ENCODE assay signal across 8 cellular contexts in genomic region chr12:121802485-121802842, GRCh38. TPM values are rescaled to one million over a fixed set of nuclear protein-coding genes. Genes with fewer than 3 reads are reported as not detected.
DNase-seq lines count a peak whose midpoint lies in the region; ATAC-seq and TF ChIP-seq lines count a peak whose summit lies in the region.

No MANE protein-coding gene starts in this region.

- TF ChIP-seq CTCF in kidney epithelial cell (IDR thresholded peaks at IDR 0.05; ENCODE audit: insufficient read depth, low read length, poor library complexity, severe bottlenecking): no peak
- TF ChIP-seq CTCF in testis (IDR thresholded peaks at IDR 0.05): no peak

- peak overlapping the region; percentile 99 for H3K27ac Mint-ChIP-seq in activated CD4-positive, alpha-beta T cell treated with anti-CD3 and anti-CD28 coated beads for 36 hours
- peak overlapping the region; percentile 95 for H3K27ac Mint-ChIP-seq in activated naive CD8-positive, alpha-beta T cell treated with anti-CD3 and anti-CD28 coated beads for 36 hours

- H3K27me3 ChIP-seq in kidney epithelial cell (ENCODE audit: control insufficient read depth, insufficient read depth, low read length) (no peaks in the 10 kb centered on the region), testis (no peaks in the 10 kb centered on the region)

- H3K36me3 Mint-ChIP-seq in activated CD4-positive, alpha-beta T cell treated with anti-CD3 and anti-CD28 coated beads for 36 hours (ENCODE audit: low read depth): peaks cover 40% of the 10 kb centered on the region
- H3K36me3 Mint-ChIP-seq in activated naive CD8-positive, alpha-beta T cell treated with anti-CD3 and anti-CD28 coated beads for 36 hours: peaks cover 26% of the 10 kb centered on the region

- H3K4me3 ChIP-seq in kidney epithelial cell (ENCODE audit: low read depth, low read length) (peak overlapping the region; percentile 68), testis (peak overlapping the region; percentile 87 to 90)

- no peaks in the 10 kb centered on the region for H3K9me3 Mint-ChIP-seq in activated CD4-positive, alpha-beta T cell treated with anti-CD3 and anti-CD28 coated beads for 36 hours (ENCODE audit: low read depth)
- H3K9me3 Mint-ChIP-seq in activated naive CD8-positive, alpha-beta T cell treated with anti-CD3 and anti-CD28 coated beads for 36 hours: no peaks in the 10 kb centered on the region

- CTCF ChIA-PET in activated CD4-positive, alpha-beta T cell treated with anti-CD3 and anti-CD28 coated beads for 36 hours (lab: Charles Lee): interaction anchor here (0.8 to 13.0 kb wide), 12 partner anchors 8 to 1173 kb away, joined by 3 to 439 read pairs (median 4); partner anchors contain the start of genes OGFOD2, PSMD9 and RHOF

- no peaks in the 10 kb centered on the region for H3K36me3 ChIP-seq in kidney epithelial cell (ENCODE audit: control insufficient read depth, insufficient read depth, low read length)
- no peaks in the 10 kb centered on the region for H3K36me3 ChIP-seq in testis (ENCODE audit: low read depth, missing control alignments)

- DNase-seq in activated CD4-positive, alpha-beta T cell treated with anti-CD3 and anti-CD28 coated beads for 36 hours: no peak
- no peak for DNase-seq in activated CD4-positive, alpha-beta T cell treated with anti-CD3 and anti-CD28 coated beads for 4 hours
- no peak for DNase-seq in activated naive CD8-positive, alpha-beta T cell treated with anti-CD3 and anti-CD28 coated beads for 36 hours
- DNase-seq in kidney epithelial cell (ENCODE audit: low read depth): no peak
- DNase-seq in testis: no peak
- no peak for DNase-seq in NCI-H2029 treated with DMSO at 0.1 percent for 48 hours (lab: John Stamatoyannopoulos, UW)

- no peak for ATAC-seq in activated CD4-positive, alpha-beta T cell treated with anti-CD3 and anti-CD28 coated beads for 36 hours
- ATAC-seq in GM21360 (IDR thresholded peaks at IDR 0.05; ENCODE audit: unreplicated experiment): no peak
- no peak for ATAC-seq in HG03378 (IDR thresholded peaks at IDR 0.05; ENCODE audit: unreplicated experiment)

- H3K4me1 Mint-ChIP-seq in activated CD4-positive, alpha-beta T cell treated with anti-CD3 and anti-CD28 coated beads for 36 hours: peaks cover 30% of the 10 kb centered on the region
- peaks cover 35% of the 10 kb centered on the region for H3K4me1 Mint-ChIP-seq in activated naive CD8-positive, alpha-beta T cell treated with anti-CD3 and anti-CD28 coated beads for 36 hours

- intact Hi-C loops in activated CD4-positive, alpha-beta T cell treated with anti-CD3 and anti-CD28 coated beads for 36 hours (cut with DNase I, micrococcal nuclease): loop anchor here in 1 of 2 experiments (2.0 to 10.0 kb wide), 8 partner anchors 36 to 1790 kb away; partner anchors contain the start of genes CAMKK2, CLIP1, KNTC1 and MLEC
- intact Hi-C loops in testis (cut with DNase I; ENCODE audit: low total_unique reads): no loop called here

- peaks cover 50% of the 10 kb centered on the region for H3K4me1 ChIP-seq in testis

- WGBS in testis, 2 donors: 0% methylated on average over 1 of the region's 1 CpG

- POLR2A ChIA-PET in activated CD4-positive, alpha-beta T cell treated with anti-CD3 and anti-CD28 coated beads for 36 hours (lab: Charles Lee): interaction anchor here (0.6 to 3.4 kb wide), 6 partner anchors 9 to 1912 kb away, joined by 3 to 18 read pairs (median 4); partner anchors contain the start of gene RHOF

- H3K4me3 Mint-ChIP-seq in activated CD4-positive, alpha-beta T cell treated with anti-CD3 and anti-CD28 coated beads for 36 hours: peak overlapping the region; percentile 88
- peak overlapping the region; percentile 87 for H3K4me3 Mint-ChIP-seq in activated naive CD8-positive, alpha-beta T cell treated with anti-CD3 and anti-CD28 coated beads for 36 hours

- no peak for TF ChIP-seq POLR2A in testis (IDR thresholded peaks at IDR 0.05)

- peak overlapping the region; percentile 99 for H3K27ac ChIP-seq in testis

- no peaks in the 10 kb centered on the region for H3K9me3 ChIP-seq in testis

- no peaks in the 10 kb centered on the region for H3K27me3 Mint-ChIP-seq in activated CD4-positive, alpha-beta T cell treated with anti-CD3 and anti-CD28 coated beads for 36 hours
- no peaks in the 10 kb centered on the region for H3K27me3 Mint-ChIP-seq in activated naive CD8-positive, alpha-beta T cell treated with anti-CD3 and anti-CD28 coated beads for 36 hours

RNA-seq across cellular contexts. Expression of gene SETD1B, which starts 1.3 kb away (rescaled TPM):
- total RNA-seq in activated CD4-positive, alpha-beta T cell treated with anti-CD3 and anti-CD28 coated beads for 36 hours: 10 to 100 TPM; 13.7 to 14.0 TPM
- total RNA-seq in activated naive CD8-positive, alpha-beta T cell treated with anti-CD3 and anti-CD28 coated beads for 36 hours: 10 to 100 TPM; 15.0 to 15.6 TPM
- 8.1 and 9.6 TPM in 2 replicates for total RNA-seq in kidney epithelial cell
- total RNA-seq in testis: 10 to 100 TPM; 23.1 to 23.3 TPM
- polyA plus RNA-seq in testis (ENCODE audit: insufficient read depth, low read depth, low replicate concordance): 18.9 TPM

RNA-seq across cellular contexts. Expression of gene RHOF, which starts 9.0 kb away (rescaled TPM):
- total RNA-seq in activated CD4-positive, alpha-beta T cell treated with anti-CD3 and anti-CD28 coated beads for 36 hours: 100 to 1,000 TPM in 1 of 2 experiments, 10 to 100 TPM in 1; 100.0 to 105 TPM
- total RNA-seq in activated naive CD8-positive, alpha-beta T cell treated with anti-CD3 and anti-CD28 coated beads for 36 hours: 10 to 100 TPM; 78.6 to 85.5 TPM
- total RNA-seq in kidney epithelial cell (194 and 311 TPM in 2 replicates), testis (10 to 100 TPM; 18.0 to 20.5 TPM)
- 16.9 TPM for polyA plus RNA-seq in testis (ENCODE audit: insufficient read depth, low read depth, low replicate concordance)

RNA-seq across cellular contexts. Expression of gene HPD, which starts 56.2 kb away (rescaled TPM):
- total RNA-seq in activated CD4-positive, alpha-beta T cell treated with anti-CD3 and anti-CD28 coated beads for 36 hours: not detected
- not detected for total RNA-seq in activated naive CD8-positive, alpha-beta T cell treated with anti-CD3 and anti-CD28 coated beads for 36 hours
- total RNA-seq in kidney epithelial cell (0.33 TPM in 1 of 2 replicates, not detected in the other), testis (10 to 100 TPM in 1 of 2 donors, 1 to 10 TPM in 1; 5.9 to 10.6 TPM)
- 11.6 TPM for polyA plus RNA-seq in testis (ENCODE audit: insufficient read depth, low read depth, low replicate concordance)
